ENCODE assay signal across 8 cellular contexts in the genomic region with DNA sequence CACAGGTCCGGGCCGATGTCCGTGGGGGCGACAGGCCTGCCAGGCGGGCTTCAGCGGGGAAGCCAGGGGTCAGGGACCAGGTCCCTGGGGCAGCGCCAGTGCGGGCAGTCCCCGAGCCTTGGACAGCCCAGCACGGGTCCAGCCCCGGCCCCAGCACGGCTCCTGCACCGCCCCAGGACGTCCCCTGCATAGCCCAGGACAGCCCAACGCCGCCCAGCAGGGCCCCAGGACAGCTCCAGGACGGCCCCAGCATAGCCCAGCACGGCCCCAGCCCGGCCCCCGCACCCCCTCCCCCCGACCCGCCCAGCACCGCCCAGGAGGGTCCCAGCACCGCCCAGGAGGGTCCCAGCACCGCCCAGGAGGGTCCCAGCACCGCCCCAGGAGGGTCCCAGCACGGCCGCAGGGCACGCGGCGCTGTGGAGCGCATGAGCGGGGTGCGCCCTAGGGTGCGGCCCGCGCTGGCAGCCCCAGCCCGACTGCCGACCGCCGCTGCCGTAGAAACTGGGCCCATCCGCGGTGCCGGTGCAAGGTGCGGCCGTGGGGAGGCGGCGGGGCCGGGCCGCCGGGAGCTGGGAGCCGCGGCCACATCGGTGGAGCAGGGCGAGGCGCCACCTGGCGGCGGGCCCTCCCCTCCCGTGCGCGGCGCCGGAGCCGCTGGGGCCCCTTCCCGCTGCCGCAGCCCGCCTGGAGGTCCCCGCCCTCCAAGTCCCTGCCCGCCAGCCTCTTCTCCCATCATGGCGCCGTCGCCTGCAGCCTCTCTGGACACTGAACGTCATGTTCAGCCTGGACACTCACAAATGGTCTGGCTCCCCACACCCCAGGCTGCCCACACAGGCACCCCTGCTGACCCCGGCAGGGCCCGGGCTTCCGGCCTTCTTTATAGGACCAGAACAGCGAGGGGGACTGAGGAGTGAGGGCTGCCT.
DNase-seq lines count a peak whose midpoint lies in the region; TF ChIP-seq lines count a peak whose summit lies in the region.

No MANE protein-coding gene starts in this region.

- peaks cover 3% of the 10 kb centered on the region for H3K9me3 Mint-ChIP-seq in glutamatergic neuron (ENCODE audit: unreplicated experiment)

- no peaks in the 10 kb centered on the region for H3K36me3 Mint-ChIP-seq in glutamatergic neuron (ENCODE audit: unreplicated experiment)

- no peak overlapping the region for H2AFZ ChIP-seq in Karpas-422 (ENCODE audit: low read length)

- no peak overlapping the region for H3K4me3 Mint-ChIP-seq in glutamatergic neuron (ENCODE audit: unreplicated experiment)

- intact Hi-C loops in prostate gland (cut with DNase I): no loop called here

- no peaks in the 10 kb centered on the region for H4K20me1 ChIP-seq in Karpas-422 (ENCODE audit: insufficient read depth, low read depth, low read length)

- POLR2A ChIA-PET in BJ (lab: Charles Lee): no interaction called here

- no peaks in the 10 kb centered on the region for H3K79me2 ChIP-seq in Karpas-422 (ENCODE audit: low read length)

- H3K4me1 ChIP-seq in prostate gland (replicated peaks) (no peaks in the 10 kb centered on the region), Karpas-422 (ENCODE audit: low read length) (no peaks in the 10 kb centered on the region)

- H3K4me2 ChIP-seq in Karpas-422 (ENCODE audit: low read depth, low read length, poor library complexity, severe bottlenecking): no peak overlapping the region

- H3K27ac Mint-ChIP-seq in glutamatergic neuron (ENCODE audit: unreplicated experiment): no peak overlapping the region

- TF ChIP-seq CTCF in BJ (IDR thresholded peaks at IDR 0.05; ENCODE audit: insufficient read depth, low read depth, low read length): peak; percentile 18; the same call in 1 of the 2 replicates
- TF ChIP-seq CTCF in LNCaP clone FGC (IDR thresholded peaks at IDR 0.05; ENCODE audit: control insufficient read depth, extremely low read depth, insufficient read depth): peak; percentile 91
- TF ChIP-seq CTCF in glutamatergic neuron (IDR thresholded peaks at IDR 0.05; ENCODE audit: partially characterized antibody, unreplicated experiment): peak; percentile 76
- TF ChIP-seq CTCF in prostate gland (IDR thresholded peaks at IDR 0.05): peak; percentile 36 to 72 (median 65)

- no peaks in the 10 kb centered on the region for H3K36me3 ChIP-seq in BJ (ENCODE audit: control insufficient read depth, insufficient read depth, low read length)
- H3K36me3 ChIP-seq in prostate gland: no peaks in the 10 kb centered on the region
- no peaks in the 10 kb centered on the region for H3K36me3 ChIP-seq in Karpas-422 (ENCODE audit: insufficient read depth, low read length)

- no peak overlapping the region for H3K27ac ChIP-seq in prostate gland
- no peak overlapping the region for H3K27ac ChIP-seq in Karpas-422 (ENCODE audit: low read length)

- H3K27me3 Mint-ChIP-seq in glutamatergic neuron (ENCODE audit: unreplicated experiment): no peaks in the 10 kb centered on the region

- H3K27me3 ChIP-seq in BJ (ENCODE audit: control insufficient read depth, insufficient read depth, low read length): peaks cover 15% of the 10 kb centered on the region
- peaks cover 6% of the 10 kb centered on the region for H3K27me3 ChIP-seq in prostate gland (replicated peaks; ENCODE audit: insufficient read depth)
- no peaks in the 10 kb centered on the region for H3K27me3 ChIP-seq in Karpas-422 (ENCODE audit: low read length)

- no peak for TF ChIP-seq POLR2A in prostate gland (IDR thresholded peaks at IDR 0.05)

- no peaks in the 10 kb centered on the region for H3K9me2 ChIP-seq in Karpas-422 (replicated peaks; ENCODE audit: insufficient read depth, low read length)

- H3K9me3 ChIP-seq in prostate gland (no peaks in the 10 kb centered on the region), Karpas-422 (ENCODE audit: low read length) (peaks cover 13% of the 10 kb centered on the region)

- H3K4me3 ChIP-seq in BJ (ENCODE audit: low read depth, low read length) (no peak overlapping the region), LNCaP clone FGC (ENCODE audit: low read depth, low read length) (no peak overlapping the region), prostate gland (peak overlapping the region in 1 of 2 donors; percentile 21), Karpas-422 (ENCODE audit: low read length) (no peak overlapping the region)

- peaks cover 5% of the 10 kb centered on the region for H3K4me1 Mint-ChIP-seq in glutamatergic neuron (ENCODE audit: low read depth, unreplicated experiment)

- 11% methylated on average over 41 of the region's 78 CpGs for WGBS in prostate gland

- no peak overlapping the region for H3K9ac ChIP-seq in Karpas-422 (ENCODE audit: low read length)

- DNase-seq in BJ (ENCODE audit: low read depth): no peak
- DNase-seq in LNCaP clone FGC (ENCODE audit: low read depth): no peak
- peak; percentile 53 to 70 for DNase-seq in activated T-cell treated with anti-CD3 and anti-CD28 coated beads, Interleukin-2, amount 50 U/mL, for 48 hours
- peak; percentile 75 for DNase-seq in glutamatergic neuron
- DNase-seq in prostate gland (ENCODE audit: low spot score): peak; percentile 25
- DNase-seq in Karpas-422: no peak
- no peak for DNase-seq in OCI-M2 (lab: John Stamatoyannopoulos, UW; ENCODE audit: unreplicated experiment)
- no peak for DNase-seq in Ammon's horn (ENCODE audit: low spot score)

- CTCF ChIA-PET in BJ (lab: Yijun Ruan, JAX): interaction anchor here (0.6 to 3.3 kb wide), 18 partner anchors 9 to 386 kb away, joined by 3 to 26 read pairs (median 4); no protein-coding TSS in a partner anchor

Comparison
In these comparisons a context has a peak if more than half of its experiments do, and no peak if none do; other contexts are left out.
1. DNase-seq: peak in activated T-cell treated with anti-CD3 and anti-CD28 coated beads, Interleukin-2, amount 50 U/mL, for 48 hours (2 of 2), glutamatergic neuron (single experiment) and prostate gland (single experiment); none in BJ (single experiment), LNCaP clone FGC (single experiment), Karpas-422 (single experiment), OCI-M2 (single experiment) and Ammon's horn (single experiment).
2. CTCF ChIP-seq: peak in every context shown above with its lines; median percentile 91 in LNCaP clone FGC; 76 in glutamatergic neuron; 65 in prostate gland; 18 in BJ.